10 cellular contexts compared by ENCODE assay signal in the genomic region with DNA sequence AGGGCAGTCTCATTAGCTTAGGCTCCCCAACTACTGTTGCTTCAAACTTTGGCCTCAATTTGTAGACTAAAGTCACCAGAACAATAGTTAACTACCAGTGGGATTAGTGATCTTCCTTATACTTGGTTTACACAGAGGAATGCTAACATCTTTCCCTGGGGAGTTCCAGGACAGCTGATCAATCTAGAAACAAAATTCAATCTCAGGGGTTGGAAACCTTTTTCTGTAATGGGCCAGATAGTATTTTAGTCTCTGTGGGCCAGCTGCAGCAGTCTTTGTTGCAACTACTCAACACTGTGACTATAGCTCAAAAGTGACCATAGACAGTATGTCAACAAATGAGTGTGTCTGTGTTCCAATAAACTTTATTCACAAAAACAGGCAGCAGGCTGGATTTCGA.
DNase-seq lines count a peak whose midpoint lies in the region; ATAC-seq, FAIRE-seq and TF ChIP-seq lines count a peak whose summit lies in the region.
"Had no signal": no experiment of that assay in that cellular context is flagged by ENCODE, and none has a peak within 500 bp of the region (broad histone marks: within the 10 kb centered on the region; RNA-seq: fewer than 3 reads in every experiment).

No MANE protein-coding gene starts in this region.

- no peak overlapping the region for H3K27ac ChIP-seq in DOHH2 (ENCODE audit: low read depth, low read length)
- H3K27ac ChIP-seq in IMR-90 (ENCODE audit: insufficient read depth, low read length) = peak overlapping the region; percentile 19; the same call in 1 of the 2 replicates
- H3K27ac ChIP-seq in K562 (ENCODE audit: extremely low read depth, low read depth, low read length) = no peak overlapping the region
- peak overlapping the region; percentile 50 to 81 (median 74) for H3K27ac ChIP-seq in sigmoid colon

- H2AK5ac ChIP-seq in IMR-90 (ENCODE audit: low read depth, low read length) = peak overlapping the region; percentile 57; the same call in 1 of the 2 replicates

- no peak overlapping the region for H3K27ac Mint-ChIP-seq in activated naive CD4-positive, alpha-beta T cell treated with anti-CD3 and anti-CD28 coated beads for 36 hours
- H3K27ac Mint-ChIP-seq: activated naive CD8-positive, alpha-beta T cell treated with anti-CD3 and anti-CD28 coated beads, Interleukin-2, amount 10 ng/mL, durations not matched to agents 7 days and 5 days had no signal

- H4K91ac ChIP-seq in IMR-90 (ENCODE audit: insufficient read depth, low read depth, low read length) = peak overlapping the region; percentile 61

- BruUV-seq in IMR-90 (replicated peaks; lab: Mats Ljungman, UMichigan) (no TSS peak), K562 (replicated peaks; lab: Mats Ljungman, UMichigan) (no TSS peak)

- DNase-seq in IMR-90 (peak; percentile 10), K562 (ENCODE audit: extremely low read depth in 1 of 4, low spot score in 3 of 4) (no peak), sigmoid colon (no peak), SHP77 (lab: John Stamatoyannopoulos, UW) (no peak), AML-193 (lab: John Stamatoyannopoulos, UW) (no peak)
- DNase-seq in activated naive CD4-positive, alpha-beta T cell treated with anti-CD3 and anti-CD28 coated beads for 36 hours = no peak
- DNase-seq: activated naive CD8-positive, alpha-beta T cell treated with anti-CD3 and anti-CD28 coated beads, Interleukin-2, amount 10 ng/mL, durations not matched to agents 7 days and 5 days; NCI-H187 treated with DMSO at 0.1 percent for 48 hours had no signal

- peak overlapping the region; percentile 71 for H3K23ac ChIP-seq in IMR-90 (ENCODE audit: low read depth, low read length)

- TF ChIP-seq POLR2A in IMR-90 (IDR thresholded peaks at IDR 0.05; ENCODE audit: low read depth, low read length) = no peak
- TF ChIP-seq POLR2A in K562 (conservative IDR thresholded peaks at IDR 0.05) = no peak
- no peak for TF ChIP-seq POLR2A in sigmoid colon (IDR thresholded peaks at IDR 0.05)

- peak overlapping the region; percentile 92 for H2AK9ac ChIP-seq in IMR-90 (replicated peaks; ENCODE audit: low read depth, low read length, poor library complexity)

- peaks cover 26% of the 10 kb centered on the region for H3K4me1 ChIP-seq in DOHH2 (ENCODE audit: control insufficient read depth, low read length)
- peaks cover 11% of the 10 kb centered on the region for H3K4me1 ChIP-seq in IMR-90 (ENCODE audit: control insufficient read depth, insufficient read depth, low read length)
- peaks cover 0 to 4% of the 10 kb centered on the region in 2 experiments; a peak in 1 of 5 replicates for H3K4me1 ChIP-seq in K562 (replicated peaks in 1 of 2; ENCODE audit: control insufficient read depth in 2 of 2, insufficient read depth in 2 of 2, low read length in 2 of 2)
- H3K4me1 ChIP-seq in sigmoid colon = peaks cover 0 to 41% (median 38%) of the 10 kb centered on the region in 4 donors

- peak overlapping the region; percentile 8; the same call in 1 of the 2 replicates for H4K5ac ChIP-seq in IMR-90 (ENCODE audit: low read depth, low read length)

- H4K8ac ChIP-seq in IMR-90 (ENCODE audit: low read depth in 2 of 2, low read length in 2 of 2) = peak overlapping the region in 1 of 2 experiments; percentile 76; a peak in 2 of 4 replicates

- TF ChIP-seq CTCF in DOHH2 (IDR thresholded peaks at IDR 0.05; ENCODE audit: low read depth, low read length, poor library complexity, severe bottlenecking) (no peak), IMR-90 (conservative IDR thresholded peaks at IDR 0.05; ENCODE audit: low read depth, low read length) (no peak), K562 (IDR thresholded peaks at IDR 0.05 in 2 of 3, conservative IDR thresholded peaks at IDR 0.05 in 1 of 3; ENCODE audit: insufficient read depth in 2 of 3, low read depth in 1 of 3, low read length in 3 of 3) (no peak), sigmoid colon (IDR thresholded peaks at IDR 0.05) (no peak)

- H3K79me2 ChIP-seq in DOHH2 (ENCODE audit: control insufficient read depth, low read length) = no peaks in the 10 kb centered on the region
- H3K79me2 ChIP-seq in K562 (ENCODE audit: control insufficient read depth, insufficient read depth, low read length) = no peaks in the 10 kb centered on the region

- H3K18ac ChIP-seq in IMR-90 (ENCODE audit: low read depth, low read length) = peak overlapping the region; percentile 71; the same call in 1 of the 2 replicates

- peaks cover 0 to 10% of the 10 kb centered on the region in 2 experiments; a peak in 1 of 4 replicates for H3K79me1 ChIP-seq in IMR-90 (ENCODE audit: low read depth in 1 of 2, low read length in 2 of 2)

- POLR2A ChIA-PET in IMR-90 (lab: Charles Lee; ENCODE audit: unreplicated experiment) (no interaction called here), K562 (lab: Yijun Ruan, JAX) (interaction anchor here (0.9 to 1.3 kb wide), 3 partner anchors 8 to 10 kb away, joined by 3 read pairs; no protein-coding TSS in a partner anchor)

- H4K20me1 ChIP-seq in DOHH2 (ENCODE audit: control insufficient read depth, insufficient read depth, low read depth, low read length) = no peaks in the 10 kb centered on the region
- no peaks in the 10 kb centered on the region for H4K20me1 ChIP-seq in IMR-90 (ENCODE audit: insufficient read depth, low read length)
- no peaks in the 10 kb centered on the region for H4K20me1 ChIP-seq in K562 (replicated peaks; ENCODE audit: control insufficient read depth, insufficient read depth, low read length)

- H2BK5ac ChIP-seq in IMR-90 (ENCODE audit: low read depth, low read length, poor library complexity, severe bottlenecking) = peak overlapping the region; percentile 86

- peak overlapping the region; percentile 85 for H2BK20ac ChIP-seq in IMR-90 (ENCODE audit: low read depth, low read length)

- peak overlapping the region; percentile 64 for H3K4ac ChIP-seq in IMR-90 (ENCODE audit: low read depth, low read length)

- H3K4me1 Mint-ChIP-seq in activated naive CD4-positive, alpha-beta T cell treated with anti-CD3 and anti-CD28 coated beads for 36 hours (ENCODE audit: low read depth) = peaks cover 34% of the 10 kb centered on the region

- peaks cover 13% of the 10 kb centered on the region; the same call in 1 of the 2 replicates for H3K9me1 ChIP-seq in IMR-90 (ENCODE audit: insufficient read depth, low read length)
- no peaks in the 10 kb centered on the region for H3K9me1 ChIP-seq in K562 (ENCODE audit: control insufficient read depth, insufficient read depth, low read length)

- no peak for TF ChIP-seq EP300 in K562 (IDR thresholded peaks at IDR 0.05; ENCODE audit: low read length)
- no peak for TF ChIP-seq EP300 in sigmoid colon (IDR thresholded peaks at IDR 0.05)

- in situ Hi-C loops in IMR-90 (cut with MboI; ENCODE audit: low sequenced_read_pairs) (no loop called here), K562 (cut with MboI) (no loop called here)

- ATAC-seq in IMR-90 (ENCODE audit: low read depth) = no peak
- no peak for ATAC-seq in K562

- no CpG with 5 or more reads among the region's 1 CpG for WGBS in IMR-90 (ENCODE audit: extremely low coverage in 2 of 2, insufficient read length in 1 of 2), 2 experiments
- 35% methylated on average over 1 of the region's 1 CpG for WGBS in K562 (ENCODE audit: insufficient coverage, low coverage, missing lambda C conversion rate)
- WGBS in sigmoid colon, 2 donors = 67 to 78% methylated on average over 1 of the region's 1 CpG

- peaks cover 12% of the 10 kb centered on the region for H3K9me3 Mint-ChIP-seq in activated naive CD4-positive, alpha-beta T cell treated with anti-CD3 and anti-CD28 coated beads for 36 hours

- no peaks in the 10 kb centered on the region for H3K36me3 ChIP-seq in DOHH2 (ENCODE audit: control insufficient read depth, low read length)
- no peaks in the 10 kb centered on the region for H3K36me3 ChIP-seq in IMR-90 (ENCODE audit: control insufficient read depth, insufficient read depth, low read length)
- H3K36me3 ChIP-seq in K562 (ENCODE audit: control insufficient read depth, insufficient read depth, low read length) = no peaks in the 10 kb centered on the region
- no peaks in the 10 kb centered on the region for H3K36me3 ChIP-seq in sigmoid colon

- peak overlapping the region; percentile 69 for H2BK120ac ChIP-seq in IMR-90 (ENCODE audit: low read depth, low read length)

- H3K4me3 ChIP-seq in DOHH2 (ENCODE audit: low read length) = no peak overlapping the region
- H3K4me3 ChIP-seq in IMR-90 (ENCODE audit: insufficient read depth, low read depth, low read length) = no peak overlapping the region
- no peak overlapping the region for H3K4me3 ChIP-seq in K562
- no peak overlapping the region for H3K4me3 ChIP-seq in sigmoid colon

- intact Hi-C loops in IMR-90 (cut with micrococcal nuclease) = loop anchor here (5.0 kb wide), 1 partner anchor 64 kb away; no protein-coding TSS in a partner anchor
- intact Hi-C loops in K562 (cut with micrococcal nuclease) = no loop called here
- intact Hi-C loops in sigmoid colon (cut with DNase I) = no loop called here
- intact Hi-C loops in activated naive CD4-positive, alpha-beta T cell treated with anti-CD3 and anti-CD28 coated beads for 36 hours (cut with micrococcal nuclease) = no loop called here

- H3K9ac ChIP-seq in IMR-90 (ENCODE audit: low read depth, low read length) = no peak overlapping the region
- no peak overlapping the region for H3K9ac ChIP-seq in K562 (ENCODE audit: insufficient read depth in 1 of 2, low read depth in 2 of 2, low read length in 2 of 2)

- no peaks in the 10 kb centered on the region for H3K9me2 ChIP-seq in DOHH2 (replicated peaks; ENCODE audit: control insufficient read depth, low read length)

- no peak overlapping the region for H3K4me3 Mint-ChIP-seq in activated naive CD4-positive, alpha-beta T cell treated with anti-CD3 and anti-CD28 coated beads for 36 hours
- H3K4me3 Mint-ChIP-seq: activated naive CD8-positive, alpha-beta T cell treated with anti-CD3 and anti-CD28 coated beads, Interleukin-2, amount 10 ng/mL, durations not matched to agents 7 days and 5 days; stimulated activated effector memory CD8-positive, alpha-beta T cell treated with anti-CD3 and anti-CD28 coated beads, Interleukin-12 subunit alpha, Interleukin-12 subunit beta, amount 100 ng/mL, for 72 hours had no signal

- no peak overlapping the region for H3K56ac ChIP-seq in IMR-90 (ENCODE audit: extremely low read depth, insufficient read depth, low read length)

- H3K4me2 ChIP-seq in DOHH2 (ENCODE audit: low read length) (0 out of 2 replicates have a peak overlapping the region, but pooled peaks have one; percentile 18), IMR-90 (ENCODE audit: low read depth, low read length) (peak overlapping the region; percentile 82), K562 (ENCODE audit: insufficient read depth, low read length) (no peak overlapping the region)

- H3K36me3 Mint-ChIP-seq in activated naive CD4-positive, alpha-beta T cell treated with anti-CD3 and anti-CD28 coated beads for 36 hours (ENCODE audit: low read depth) = peaks cover 6% of the 10 kb centered on the region
- H3K36me3 Mint-ChIP-seq: stimulated activated effector memory CD8-positive, alpha-beta T cell treated with anti-CD3 and anti-CD28 coated beads, Interleukin-12 subunit alpha, Interleukin-12 subunit beta, amount 100 ng/mL, for 72 hours had no signal

- peak overlapping the region; percentile 69 for H2AFZ ChIP-seq in IMR-90 (replicated peaks; ENCODE audit: low read length, poor library complexity)
- H2AFZ ChIP-seq in K562 (ENCODE audit: low read depth, low read length) = no peak overlapping the region

- H3K9me3 ChIP-seq in DOHH2 (ENCODE audit: control insufficient read depth, insufficient read depth, low read length) = no peaks in the 10 kb centered on the region
- H3K9me3 ChIP-seq in IMR-90 (ENCODE audit: control insufficient read depth, insufficient read depth, low read length) = no peaks in the 10 kb centered on the region
- H3K9me3 ChIP-seq in K562 (replicated peaks; ENCODE audit: control insufficient read depth, insufficient read depth, low read depth, low read length) = no peaks in the 10 kb centered on the region
- no peaks in the 10 kb centered on the region for H3K9me3 ChIP-seq in sigmoid colon

- peaks cover 9% of the 10 kb centered on the region for H3F3A ChIP-seq in DOHH2 (ENCODE audit: control insufficient read depth, insufficient read depth)

- dilution Hi-C loops in IMR-90 (cut with HindIII; ENCODE audit: low sequenced_read_pairs, unreplicated experiment) = no loop called here

- CTCF ChIA-PET in IMR-90 (lab: Yijun Ruan, JAX) = interaction anchor here (0.6 to 1.3 kb wide), 4 partner anchors 31 to 1729 kb away, joined by 3 to 4 read pairs (median 4); no protein-coding TSS in a partner anchor
- CTCF ChIA-PET in K562 (lab: Yijun Ruan, JAX; ENCODE audit: low intra/inter-chr PET ratio) = no interaction called here
- CTCF ChIA-PET in activated naive CD4-positive, alpha-beta T cell treated with anti-CD3 and anti-CD28 coated beads for 36 hours (lab: Charles Lee) = interaction anchor here (0.8 to 1.2 kb wide), 4 partner anchors 8 to 69 kb away, joined by 3 to 4 read pairs (median 3); no protein-coding TSS in a partner anchor

- no peaks in the 10 kb centered on the region for H3K27me3 Mint-ChIP-seq in activated naive CD4-positive, alpha-beta T cell treated with anti-CD3 and anti-CD28 coated beads for 36 hours (ENCODE audit: low read depth)
- H3K27me3 Mint-ChIP-seq: activated naive CD8-positive, alpha-beta T cell treated with anti-CD3 and anti-CD28 coated beads, Interleukin-2, amount 10 ng/mL, durations not matched to agents 7 days and 5 days had no signal

- peak overlapping the region; percentile 56 for H3K14ac ChIP-seq in IMR-90 (replicated peaks; ENCODE audit: low read depth, low read length)

- TF ChIP-seq RAD21 in IMR-90 (IDR thresholded peaks at IDR 0.05; ENCODE audit: low read length) (no peak), K562 (CRISPR knock-in tag; conservative IDR thresholded peaks at IDR 0.05 in 1 of 2, IDR thresholded peaks at IDR 0.05 in 1 of 2) (no peak)

- H2BK15ac ChIP-seq in IMR-90 (ENCODE audit: low read depth, low read length) = peak overlapping the region; percentile 13; the same call in 2 of the 3 replicates

- no peak for FAIRE-seq in K562 (lab: Jason Lieb, UNC)

- H3K27me3 ChIP-seq in DOHH2 (ENCODE audit: control insufficient read depth, low read length) = no peaks in the 10 kb centered on the region
- H3K27me3 ChIP-seq in IMR-90 (ENCODE audit: control insufficient read depth, insufficient read depth, low read length) = no peaks in the 10 kb centered on the region
- H3K27me3 ChIP-seq in K562 (ENCODE audit: control insufficient read depth in 2 of 2, insufficient read depth in 2 of 2, low read length in 2 of 2) = no peaks in the 10 kb centered on the region
- H3K27me3 ChIP-seq in sigmoid colon = no peaks in the 10 kb centered on the region

Comparison
In these comparisons a context has a peak if more than half of its experiments do, and no peak if none do; other contexts are left out.
1. H3K27ac ChIP-seq: peak in IMR-90 (single experiment) and sigmoid colon (4 of 4); none in DOHH2 (single experiment) and K562 (single experiment).